Comparison of ENCODE assay signal across 1 cellular context in genomic region chr3:156533205-156533604, GRCh38.
TF ChIP-seq lines count a peak whose summit lies in the region.

No MANE protein-coding gene starts in this region.

TF ChIP-seq in H1, 55 proteins besides CTCF, POLR2A, EP300 and RAD21 (continued from another document):
- TF ChIP-seq YY1 (IDR thresholded peaks at IDR 0.05; ENCODE audit: low read depth, low read length): no peak
- TF ChIP-seq CTBP2 (IDR thresholded peaks at IDR 0.05; ENCODE audit: borderline replicate concordance, insufficient read depth, insufficient read length, low read length): no peak
- no peak for TF ChIP-seq NRF1 (IDR thresholded peaks at IDR 0.05; ENCODE audit: low read depth, low read length)
TF ChIP-seq in H1: peak in this region for 1.
